Comparison of ENCODE assay signal across 22 cellular contexts in the genomic region with DNA sequence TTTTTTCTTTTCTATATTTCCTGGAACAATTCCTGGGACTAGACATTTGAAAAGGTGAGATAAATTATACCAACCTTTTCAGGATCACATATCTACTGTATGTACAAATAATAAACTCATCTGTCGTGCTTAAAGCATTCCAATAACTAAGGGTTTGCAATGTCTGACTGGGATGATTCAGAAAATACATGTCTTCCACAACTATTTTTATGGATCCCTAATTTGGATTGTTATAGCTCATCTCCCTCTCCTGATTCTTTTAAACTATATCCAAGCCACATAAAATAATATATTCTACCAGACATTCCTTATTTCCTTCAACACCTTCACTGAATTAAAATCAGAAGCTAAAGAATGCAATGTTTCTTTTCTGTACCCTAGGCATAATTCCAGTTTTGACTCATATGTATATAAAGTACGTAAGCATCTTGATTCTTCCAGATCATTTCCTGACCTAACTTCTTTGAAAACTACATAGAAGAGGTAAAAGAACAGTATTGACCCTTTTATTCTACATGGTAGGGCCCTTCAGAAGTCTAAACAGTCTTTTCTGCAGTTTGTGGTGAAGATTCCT.
DNase-seq lines count a peak whose midpoint lies in the region; FAIRE-seq and TF ChIP-seq lines count a peak whose summit lies in the region.
"Had no signal": no experiment of that assay in that cellular context is flagged by ENCODE, and none has a peak within 500 bp of the region (broad histone marks: within the 10 kb centered on the region; RNA-seq: fewer than 3 reads in every experiment).

No MANE protein-coding gene starts in this region.

- H3K36me3 ChIP-seq in astrocyte (ENCODE audit: insufficient read depth, low read length) = no peaks in the 10 kb centered on the region
- H3K36me3 ChIP-seq: SJSA1 had no signal

- H3K4me1 ChIP-seq in astrocyte (ENCODE audit: insufficient read depth, low read length) = peaks cover 25% of the 10 kb centered on the region

- no peaks in the 10 kb centered on the region for H3K79me2 ChIP-seq in astrocyte (ENCODE audit: insufficient read depth, low read length)

- TF ChIP-seq CTCF in AG04450 (IDR thresholded peaks at IDR 0.05; ENCODE audit: low read depth, low read length) = no peak
- no peak for TF ChIP-seq CTCF in astrocyte (IDR thresholded peaks at IDR 0.05; ENCODE audit: insufficient read depth, low read depth, low read length)

- no peak overlapping the region for H3K4me3 ChIP-seq in AG04450 (ENCODE audit: low read depth, low read length)
- H3K4me3 ChIP-seq in astrocyte (ENCODE audit: insufficient read depth, low read depth, low read length) = no peak overlapping the region
- H3K4me3 ChIP-seq: GM12878, SJSA1 had no signal

- H3K9me3 Mint-ChIP-seq in astrocyte (ENCODE audit: unreplicated experiment) = no peaks in the 10 kb centered on the region
- H3K9me3 Mint-ChIP-seq in activated naive CD4-positive, alpha-beta T cell treated with anti-CD3 and anti-CD28 coated beads for 36 hours = no peaks in the 10 kb centered on the region

- POLR2A ChIA-PET in AG04450 (lab: Yijun Ruan, JAX) = interaction anchor here (1.1 kb wide), 1 partner anchor 11 kb away, joined by 4 read pairs; no protein-coding TSS in a partner anchor

- H4K20me1 ChIP-seq in astrocyte (ENCODE audit: insufficient read depth, low read length) = no peaks in the 10 kb centered on the region

- no peak overlapping the region for H2AFZ ChIP-seq in astrocyte (ENCODE audit: low read depth, low read length)

- H3K27ac ChIP-seq in AG04450 (ENCODE audit: low read depth, low read length) (no peak overlapping the region), astrocyte (ENCODE audit: low read depth, low read length) (no peak overlapping the region)
- H3K27ac ChIP-seq: RWPE1, SJSA1 had no signal

- no peak overlapping the region for H3K9ac ChIP-seq in astrocyte (ENCODE audit: low read length)

- intact Hi-C loops in activated naive CD4-positive, alpha-beta T cell treated with anti-CD3 and anti-CD28 coated beads for 36 hours (cut with micrococcal nuclease) = no loop called here

- FAIRE-seq in astrocyte (lab: Jason Lieb, UNC) = peak; percentile 92
- FAIRE-seq: A204.1, GM12878, GM18507 had no signal

- H3K4me3 Mint-ChIP-seq in astrocyte (ENCODE audit: unreplicated experiment) = no peak overlapping the region
- no peak overlapping the region for H3K4me3 Mint-ChIP-seq in activated naive CD4-positive, alpha-beta T cell treated with anti-CD3 and anti-CD28 coated beads for 36 hours
- H3K4me3 Mint-ChIP-seq: CD4-positive, CD25-positive, alpha-beta regulatory T cell had no signal

- CTCF ChIA-PET in AG04450 (lab: Charles Lee) = no interaction called here
- CTCF ChIA-PET in activated naive CD4-positive, alpha-beta T cell treated with anti-CD3 and anti-CD28 coated beads for 36 hours (lab: Charles Lee) = no interaction called here

- H3K27ac Mint-ChIP-seq in astrocyte (ENCODE audit: unreplicated experiment) = no peak overlapping the region
- no peak overlapping the region for H3K27ac Mint-ChIP-seq in activated naive CD4-positive, alpha-beta T cell treated with anti-CD3 and anti-CD28 coated beads for 36 hours
- H3K27ac Mint-ChIP-seq: CD4-positive, CD25-positive, alpha-beta regulatory T cell had no signal

- no peaks in the 10 kb centered on the region for H3K36me3 Mint-ChIP-seq in astrocyte (ENCODE audit: low read depth, unreplicated experiment)
- no peaks in the 10 kb centered on the region for H3K36me3 Mint-ChIP-seq in activated naive CD4-positive, alpha-beta T cell treated with anti-CD3 and anti-CD28 coated beads for 36 hours (ENCODE audit: low read depth)
- H3K36me3 Mint-ChIP-seq: CD4-positive, CD25-positive, alpha-beta regulatory T cell had no signal

- no peaks in the 10 kb centered on the region for H3K27me3 Mint-ChIP-seq in astrocyte (ENCODE audit: low read depth, unreplicated experiment)
- no peaks in the 10 kb centered on the region for H3K27me3 Mint-ChIP-seq in activated naive CD4-positive, alpha-beta T cell treated with anti-CD3 and anti-CD28 coated beads for 36 hours (ENCODE audit: low read depth)
- H3K27me3 Mint-ChIP-seq: CD4-positive, CD25-positive, alpha-beta regulatory T cell had no signal

- no peaks in the 10 kb centered on the region for H3K27me3 ChIP-seq in AG04450 (ENCODE audit: control insufficient read depth, insufficient read depth, low read length)
- no peaks in the 10 kb centered on the region for H3K27me3 ChIP-seq in astrocyte (ENCODE audit: insufficient read depth, low read length)
- H3K27me3 ChIP-seq: SJSA1 had no signal

- H3K9me3 ChIP-seq in AG04450 (ENCODE audit: control insufficient read depth, insufficient read depth, low read length) (no peaks in the 10 kb centered on the region), astrocyte (ENCODE audit: insufficient read depth, low read depth, low read length) (no peaks in the 10 kb centered on the region)
- H3K9me3 ChIP-seq: SJSA1 had no signal

- peak; percentile 21 for DNase-seq in AG04450 (ENCODE audit: low read depth, low spot score)
- DNase-seq in ELR (ENCODE audit: low read depth) = peak; percentile 49
- peak; percentile 71 for DNase-seq in astrocyte (ENCODE audit: low read depth)
- DNase-seq in iris pigment epithelial cell (ENCODE audit: low read depth) = peak; percentile 55
- DNase-seq in kidney glomerular epithelial cell (lab: John Stamatoyannopoulos, UW) = no peak
- DNase-seq in anterior cingulate cortex (lab: John Stamatoyannopoulos, UW) = no peak
- DNase-seq in activated naive CD4-positive, alpha-beta T cell treated with anti-CD3 and anti-CD28 coated beads for 36 hours = no peak
- DNase-seq: Calu3; CD4-positive, CD25-positive, alpha-beta regulatory T cell; DMS53; KBM-7; NCI-H1436; NCI-H2029 treated with DMSO at 0.1 percent for 48 hours; NCI-H2171 treated with DMSO at 0.1 percent for 48 hours; NCI-H446 treated with DMSO at 0.1 percent for 48 hours; NCI-H748 treated with DMSO at 0.1 percent for 48 hours; OCI-M1 had no signal

- H3K4me2 ChIP-seq in astrocyte (ENCODE audit: low read length) = no peak overlapping the region

- peaks cover 32% of the 10 kb centered on the region for H3K4me1 Mint-ChIP-seq in astrocyte (ENCODE audit: low read depth, unreplicated experiment)
- no peaks in the 10 kb centered on the region for H3K4me1 Mint-ChIP-seq in activated naive CD4-positive, alpha-beta T cell treated with anti-CD3 and anti-CD28 coated beads for 36 hours (ENCODE audit: low read depth)
- H3K4me1 Mint-ChIP-seq: CD4-positive, CD25-positive, alpha-beta regulatory T cell had no signal

Comparison
In these comparisons a context has a peak if more than half of its experiments do, and no peak if none do; other contexts are left out.
1. DNase-seq: peak in AG04450 (single experiment), ELR (single experiment), astrocyte (single experiment) and iris pigment epithelial cell (single experiment); none in kidney glomerular epithelial cell (single experiment), anterior cingulate cortex (0 of 58) and activated naive CD4-positive, alpha-beta T cell treated with anti-CD3 and anti-CD28 coated beads for 36 hours (single experiment).